ENCODE assay signal across 15 cellular contexts in the genomic region with DNA sequence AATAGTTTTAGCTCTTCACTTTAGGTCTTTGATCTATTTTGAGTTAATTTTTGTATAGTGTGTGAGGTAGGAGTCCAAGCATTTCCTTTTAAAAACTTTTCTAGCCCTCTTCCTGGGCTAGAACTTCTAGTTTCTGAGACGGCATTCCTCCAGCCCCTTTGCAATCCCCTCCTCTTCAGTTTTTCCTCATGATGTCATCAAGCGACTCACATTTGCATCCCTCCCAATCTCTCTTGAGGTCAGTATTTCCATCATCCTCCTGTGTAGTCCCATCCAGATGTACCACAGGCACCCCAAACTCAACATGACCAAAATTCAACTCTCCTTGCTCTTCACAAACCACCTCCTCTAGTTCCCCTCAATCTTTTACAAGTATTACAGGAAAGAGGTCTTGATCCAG. TPM values are rescaled to one million over a fixed set of nuclear protein-coding genes. Genes with fewer than 3 reads are reported as not detected.
DNase-seq lines count a peak whose midpoint lies in the region; ATAC-seq and TF ChIP-seq lines count a peak whose summit lies in the region.
"Had no signal": no experiment of that assay in that cellular context is flagged by ENCODE, and none has a peak within 500 bp of the region (broad histone marks: within the 10 kb centered on the region; RNA-seq: fewer than 3 reads in every experiment).

No MANE protein-coding gene starts in this region.

- no peaks in the 10 kb centered on the region for H3K27me3 Mint-ChIP-seq in activated naive CD8-positive, alpha-beta T cell treated with anti-CD3 and anti-CD28 coated beads for 36 hours
- H3K27me3 Mint-ChIP-seq in activated CD8-positive, alpha-beta memory T cell treated with anti-CD3 and anti-CD28 coated beads, Interleukin-2, amount 10 ng/mL, durations not matched to agents 7 days and 5 days: no peaks in the 10 kb centered on the region

- no peak overlapping the region for H3K56ac ChIP-seq in mesendoderm (ENCODE audit: low read length)

- H3K36me3 ChIP-seq in mesendoderm (ENCODE audit: control insufficient read depth, insufficient read depth, low read length) (peaks cover 2% of the 10 kb centered on the region), prostate gland (no peaks in the 10 kb centered on the region)

- H3K4me3 Mint-ChIP-seq in activated naive CD8-positive, alpha-beta T cell treated with anti-CD3 and anti-CD28 coated beads for 36 hours: no peak overlapping the region
- no peak overlapping the region for H3K4me3 Mint-ChIP-seq in activated CD8-positive, alpha-beta memory T cell treated with anti-CD3 and anti-CD28 coated beads, Interleukin-2, amount 10 ng/mL, durations not matched to agents 7 days and 5 days

- peaks cover 11% of the 10 kb centered on the region for H3K4me1 Mint-ChIP-seq in activated naive CD8-positive, alpha-beta T cell treated with anti-CD3 and anti-CD28 coated beads for 36 hours
- no peaks in the 10 kb centered on the region for H3K4me1 Mint-ChIP-seq in activated CD8-positive, alpha-beta memory T cell treated with anti-CD3 and anti-CD28 coated beads, Interleukin-2, amount 10 ng/mL, durations not matched to agents 7 days and 5 days

- H3K4me1 ChIP-seq in mesendoderm (ENCODE audit: control insufficient read depth, low read depth, low read length) (no peaks in the 10 kb centered on the region), right cardiac atrium (ENCODE audit: control insufficient read depth, insufficient read depth, low read length) (no peaks in the 10 kb centered on the region), prostate gland (replicated peaks) (no peaks in the 10 kb centered on the region)

- peaks cover 7% of the 10 kb centered on the region for H3K36me3 Mint-ChIP-seq in activated naive CD8-positive, alpha-beta T cell treated with anti-CD3 and anti-CD28 coated beads for 36 hours
- peaks cover 11% of the 10 kb centered on the region for H3K36me3 Mint-ChIP-seq in activated CD8-positive, alpha-beta memory T cell treated with anti-CD3 and anti-CD28 coated beads, Interleukin-2, amount 10 ng/mL, durations not matched to agents 7 days and 5 days

- H3K79me2 ChIP-seq in mesendoderm (ENCODE audit: control insufficient read depth, insufficient read depth, low read length): no peaks in the 10 kb centered on the region

- H3K9me3 Mint-ChIP-seq in activated naive CD8-positive, alpha-beta T cell treated with anti-CD3 and anti-CD28 coated beads for 36 hours: no peaks in the 10 kb centered on the region
- no peaks in the 10 kb centered on the region for H3K9me3 Mint-ChIP-seq in activated CD8-positive, alpha-beta memory T cell treated with anti-CD3 and anti-CD28 coated beads, Interleukin-2, amount 10 ng/mL, durations not matched to agents 7 days and 5 days (ENCODE audit: low read depth)

- H3K18ac ChIP-seq in mesendoderm (ENCODE audit: low read length): no peak overlapping the region

- H3K4me3 ChIP-seq in AG10803 (ENCODE audit: low read length) (no peak overlapping the region), mesendoderm (ENCODE audit: low read length) (no peak overlapping the region), right cardiac atrium (ENCODE audit: low read length) (no peak overlapping the region), prostate gland (no peak overlapping the region)

- H3K23ac ChIP-seq in mesendoderm (ENCODE audit: low read length): no peak overlapping the region

- CTCF ChIA-PET in activated CD8-positive, alpha-beta memory T cell treated with anti-CD3 and anti-CD28 coated beads, Interleukin-2, amount 10 ng/mL, durations not matched to agents 7 days and 5 days (lab: Charles Lee): interaction anchor here (2.0 kb wide), 1 partner anchor 12 kb away, joined by 6 read pairs; no protein-coding TSS in a partner anchor

- no peak for ATAC-seq in right cardiac atrium
- no peak for ATAC-seq in activated CD8-positive, alpha-beta memory T cell treated with anti-CD3 and anti-CD28 coated beads, Interleukin-2, amount 10 ng/mL, durations not matched to agents 7 days and 5 days

- H3K9me3 ChIP-seq in right cardiac atrium (ENCODE audit: control insufficient read depth, low read length) (no peaks in the 10 kb centered on the region), prostate gland (no peaks in the 10 kb centered on the region)

- no peak overlapping the region for H4K5ac ChIP-seq in mesendoderm (ENCODE audit: low read length)

- no peak overlapping the region for H3K9ac ChIP-seq in mesendoderm (ENCODE audit: low read length)

- no peak overlapping the region for H4K8ac ChIP-seq in mesendoderm (ENCODE audit: low read depth, low read length)

- DNase-seq in AG10803 (ENCODE audit: low read depth) (peak; percentile 34), EL (peak; percentile 71), mesendoderm (peak; percentile 61), right cardiac atrium (no peak), posterior cingulate gyrus (no peak), prostate gland (ENCODE audit: low spot score) (no peak)
- no peak for DNase-seq in activated naive CD8-positive, alpha-beta T cell treated with anti-CD3 and anti-CD28 coated beads for 36 hours
- no peak for DNase-seq in activated CD8-positive, alpha-beta memory T cell treated with anti-CD3 and anti-CD28 coated beads, Interleukin-2, amount 10 ng/mL, durations not matched to agents 7 days and 5 days
- DNase-seq: activated gamma-delta T cell, DMS153, hypothalamus, Kasumi-1, NCI-H1417 treated with DMSO at 0.1 percent for 48 hours, NCI-H2227 treated with DMSO at 0.1 percent for 48 hours, SHP77 had no signal

- H3K4me2 ChIP-seq in mesendoderm (ENCODE audit: low read length): no peak overlapping the region

- no peak overlapping the region for H2BK15ac ChIP-seq in mesendoderm (replicated peaks; ENCODE audit: low read depth)

- WGBS in mesendoderm (ENCODE audit: extremely low coverage, insufficient coverage, low lambda C conversion rate): no CpG with 5 or more reads among the region's 2 CpGs
- WGBS in right cardiac atrium: 80% methylated on average over 2 of the region's 2 CpGs
- WGBS in prostate gland: 84% methylated on average over 2 of the region's 2 CpGs

- H3K27ac ChIP-seq in mesendoderm (ENCODE audit: low read depth, low read length) (no peak overlapping the region), right cardiac atrium (ENCODE audit: low read length) (no peak overlapping the region), prostate gland (no peak overlapping the region)

- no peak for TF ChIP-seq POLR2A in prostate gland (IDR thresholded peaks at IDR 0.05)

- no peak overlapping the region for H2BK5ac ChIP-seq in mesendoderm (ENCODE audit: low read length)

- H3K27ac Mint-ChIP-seq in activated naive CD8-positive, alpha-beta T cell treated with anti-CD3 and anti-CD28 coated beads for 36 hours: peak overlapping the region; percentile 40
- H3K27ac Mint-ChIP-seq in activated CD8-positive, alpha-beta memory T cell treated with anti-CD3 and anti-CD28 coated beads, Interleukin-2, amount 10 ng/mL, durations not matched to agents 7 days and 5 days: no peak overlapping the region

- H3K79me1 ChIP-seq in mesendoderm (ENCODE audit: low read length): no peaks in the 10 kb centered on the region

- no peak overlapping the region for H2AK5ac ChIP-seq in mesendoderm (ENCODE audit: low read length)

- no peak overlapping the region for H2BK120ac ChIP-seq in mesendoderm (ENCODE audit: low read depth, low read length)

- intact Hi-C loops in right cardiac atrium (cut with DNase I): no loop called here
- intact Hi-C loops in posterior cingulate gyrus (cut with DNase I): no loop called here
- intact Hi-C loops in prostate gland (cut with DNase I): no loop called here

- TF ChIP-seq CTCF in AG10803 (conservative IDR thresholded peaks at IDR 0.05; ENCODE audit: low read length) (no peak), prostate gland (IDR thresholded peaks at IDR 0.05) (no peak)

- no peaks in the 10 kb centered on the region for H3K27me3 ChIP-seq in mesendoderm (ENCODE audit: insufficient read depth, low read length, poor library complexity)
- no peaks in the 10 kb centered on the region for H3K27me3 ChIP-seq in right cardiac atrium (ENCODE audit: control insufficient read depth, insufficient read depth)
- no peaks in the 10 kb centered on the region for H3K27me3 ChIP-seq in prostate gland (replicated peaks; ENCODE audit: insufficient read depth)

- H3K4ac ChIP-seq in mesendoderm (ENCODE audit: low read depth, low read length): no peak overlapping the region

RNA-seq across cellular contexts. Expression of a gene that starts 10.7 kb away (rescaled TPM):
- total RNA-seq in activated naive CD8-positive, alpha-beta T cell treated with anti-CD3 and anti-CD28 coated beads for 36 hours: 100 to 1,000 TPM; 948 to 957 TPM
- 909 TPM for polyA plus RNA-seq in mesendoderm (2013, experiment 1 of 2)
- polyA plus RNA-seq in mesendoderm (2013, experiment 2 of 2): 895 TPM
- total RNA-seq in right cardiac atrium (100 to 1,000 TPM; 125 to 176 (median 136) TPM), prostate gland (100 to 1,000 TPM; 264 to 385 TPM)
- polyA plus RNA-seq in right cardiac atrium: 152 TPM
- 100 to 1,000 TPM; 743 to 915 TPM for total RNA-seq in activated CD8-positive, alpha-beta memory T cell treated with anti-CD3 and anti-CD28 coated beads, Interleukin-2, amount 10 ng/mL, durations not matched to agents 7 days and 5 days

RNA-seq across cellular contexts. Expression of a gene that starts 46.6 kb away (rescaled TPM):
- total RNA-seq in activated naive CD8-positive, alpha-beta T cell treated with anti-CD3 and anti-CD28 coated beads for 36 hours: 100 to 1,000 TPM; 131 to 133 TPM
- 22.5 TPM for polyA plus RNA-seq in mesendoderm (2013, experiment 1 of 2)
- 21.1 TPM for polyA plus RNA-seq in mesendoderm (2013, experiment 2 of 2)
- 1 to 10 TPM; 2.7 to 7.0 (median 5.6) TPM for total RNA-seq in right cardiac atrium
- 2.0 TPM for polyA plus RNA-seq in right cardiac atrium
- 100 to 1,000 TPM; 158 to 181 TPM for total RNA-seq in activated CD8-positive, alpha-beta memory T cell treated with anti-CD3 and anti-CD28 coated beads, Interleukin-2, amount 10 ng/mL, durations not matched to agents 7 days and 5 days
- total RNA-seq in prostate gland: 10 to 100 TPM; 38.6 to 87.5 TPM

RNA-seq across cellular contexts. Expression of a gene that starts 50.8 kb away (rescaled TPM):
- 10 to 100 TPM; 43.8 to 45.9 TPM for total RNA-seq in activated naive CD8-positive, alpha-beta T cell treated with anti-CD3 and anti-CD28 coated beads for 36 hours
- polyA plus RNA-seq in mesendoderm (2013, experiment 1 of 2): 26.4 TPM
- polyA plus RNA-seq in mesendoderm (2013, experiment 2 of 2): 25.9 TPM
- 10 to 100 TPM; 27.0 to 34.0 (median 30.0) TPM for total RNA-seq in right cardiac atrium
- 21.5 TPM for polyA plus RNA-seq in right cardiac atrium
- total RNA-seq in activated CD8-positive, alpha-beta memory T cell treated with anti-CD3 and anti-CD28 coated beads, Interleukin-2, amount 10 ng/mL, durations not matched to agents 7 days and 5 days: 10 to 100 TPM; 49.2 to 54.0 TPM
- 10 to 100 TPM; 28.9 to 39.0 TPM for total RNA-seq in prostate gland

Comparison
In these comparisons a context has a peak if more than half of its experiments do, and no peak if none do; other contexts are left out.
1. DNase-seq: peak in AG10803 (single experiment), EL (single experiment) and mesendoderm (single experiment); none in activated naive CD8-positive, alpha-beta T cell treated with anti-CD3 and anti-CD28 coated beads for 36 hours (single experiment), right cardiac atrium (0 of 3), posterior cingulate gyrus (0 of 10), activated CD8-positive, alpha-beta memory T cell treated with anti-CD3 and anti-CD28 coated beads, Interleukin-2, amount 10 ng/mL, durations not matched to agents 7 days and 5 days (single experiment) and prostate gland (single experiment).
2. RNA of a gene that starts 46.6 kb away (total RNA-seq): 158 to 181 TPM in activated CD8-positive, alpha-beta memory T cell treated with anti-CD3 and anti-CD28 coated beads, Interleukin-2, amount 10 ng/mL, durations not matched to agents 7 days and 5 days, 131 to 133 TPM in activated naive CD8-positive, alpha-beta T cell treated with anti-CD3 and anti-CD28 coated beads for 36 hours and 38.6 to 87.5 TPM in prostate gland; 2.7 to 7.0 TPM in right cardiac atrium; every median in the first group is over 4 times any median in the second.